In the genomic region with DNA sequence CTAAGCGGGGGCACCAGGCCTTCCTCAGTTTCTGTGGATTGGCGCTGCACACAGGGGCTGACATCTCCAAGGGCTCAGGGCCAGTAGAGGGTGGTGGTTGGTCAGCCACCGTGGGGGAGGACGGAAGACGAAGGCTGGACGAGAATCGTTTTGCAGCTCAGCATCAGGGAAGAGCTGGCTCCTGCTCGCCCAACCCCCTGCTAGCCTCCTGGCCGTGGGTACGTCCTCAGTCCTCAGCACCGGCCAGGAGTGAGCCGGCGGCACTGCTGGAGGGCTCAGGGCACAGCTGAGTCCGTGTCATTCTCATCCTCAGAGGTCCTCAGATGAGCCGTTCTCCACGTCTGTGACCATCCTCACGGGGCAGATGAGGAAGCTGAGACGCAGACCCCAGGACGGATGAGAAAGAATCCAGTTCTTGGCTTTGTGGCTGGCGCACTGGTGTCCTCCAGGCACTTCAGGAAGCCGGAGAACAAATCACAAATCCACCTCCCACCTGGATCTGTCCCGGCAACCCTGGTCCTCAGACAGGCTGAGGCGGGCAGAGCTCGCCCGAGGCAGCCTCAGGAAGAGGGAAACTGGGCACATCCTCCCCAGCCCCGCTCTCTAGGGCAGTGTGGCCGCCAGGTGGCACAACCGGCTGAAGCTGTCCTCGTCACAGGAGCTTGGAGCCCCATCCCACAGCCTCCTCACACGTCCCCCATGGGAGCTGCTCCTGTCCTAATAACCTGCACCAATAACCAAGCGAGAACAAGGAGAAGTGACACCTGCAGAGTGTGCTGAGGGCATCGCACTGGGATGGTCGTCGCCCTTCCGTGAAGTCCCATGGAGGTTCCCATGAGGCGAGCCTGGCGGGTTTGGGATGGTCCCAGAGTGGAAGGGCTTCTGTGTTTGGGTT, we compare ENCODE assay signal across 15 cellular contexts.
DNase-seq lines count a peak whose midpoint lies in the region; ATAC-seq and TF ChIP-seq lines count a peak whose summit lies in the region.
"Had no signal": no experiment of that assay in that cellular context is flagged by ENCODE, and none has a peak within 500 bp of the region (broad histone marks: within the 10 kb centered on the region; RNA-seq: fewer than 3 reads in every experiment).

No MANE protein-coding gene starts in this region.

- no peak overlapping the region for H2AFZ ChIP-seq in neuronal stem cell (ENCODE audit: low read length)

- no peak for ATAC-seq in activated CD8-positive, alpha-beta T cell treated with anti-CD3 and anti-CD28 coated beads for 36 hours
- no peak for ATAC-seq in HG03095 (IDR thresholded peaks at IDR 0.05; ENCODE audit: unreplicated experiment)
- ATAC-seq: activated naive CD8-positive, alpha-beta T cell treated with anti-CD3 and anti-CD28 coated beads, Interleukin-2, amount 50 U/mL, for 24 hours; CD8-positive, alpha-beta T cell; T-helper 17 cell had no signal

- H2BK5ac ChIP-seq in neuronal stem cell (ENCODE audit: low read length), result no peak overlapping the region

- H3K4me3 Mint-ChIP-seq in T-helper 2 cell treated with Interferon-gamma antibody and Interleukin-4, amounts not matched to agents 5 μg/mL and 100 μg/mL, for 36 hours, result no peak overlapping the region
- H3K4me3 Mint-ChIP-seq in activated CD8-positive, alpha-beta T cell treated with anti-CD3 and anti-CD28 coated beads for 36 hours, result no peak overlapping the region
- H3K4me3 Mint-ChIP-seq: activated naive CD8-positive, alpha-beta T cell treated with anti-CD3 and anti-CD28 coated beads, Interleukin-2, amount 50 U/mL, for 24 hours; CD8-positive, alpha-beta T cell; T-helper 17 cell had no signal

- H3K4me1 ChIP-seq in neuronal stem cell (ENCODE audit: control insufficient read depth in 2 of 2, insufficient read depth in 1 of 2, low read depth in 1 of 2, low read length in 2 of 2), result no peaks in the 10 kb centered on the region
- H3K4me1 ChIP-seq: left ventricle myocardium inferior had no signal

- POLR2A ChIA-PET in activated CD8-positive, alpha-beta T cell treated with anti-CD3 and anti-CD28 coated beads for 36 hours (lab: Charles Lee), result no interaction called here

- H3K23ac ChIP-seq in neuronal stem cell (ENCODE audit: low read depth, low read length, poor library complexity), result peak overlapping the region; percentile 65

- H3K9ac ChIP-seq in neuronal stem cell (ENCODE audit: low read depth, low read length, poor library complexity), result no peak overlapping the region

- H3K27ac ChIP-seq in neuronal stem cell (replicated peaks; ENCODE audit: low read length), result no peak overlapping the region
- H3K27ac ChIP-seq: left ventricle myocardium inferior had no signal

- H3K9me3 Mint-ChIP-seq in T-helper 2 cell treated with Interferon-gamma antibody and Interleukin-4, amounts not matched to agents 5 μg/mL and 100 μg/mL, for 36 hours, result no peaks in the 10 kb centered on the region
- no peaks in the 10 kb centered on the region for H3K9me3 Mint-ChIP-seq in activated CD8-positive, alpha-beta T cell treated with anti-CD3 and anti-CD28 coated beads for 36 hours
- H3K9me3 Mint-ChIP-seq: activated naive CD8-positive, alpha-beta T cell treated with anti-CD3 and anti-CD28 coated beads, Interleukin-2, amount 50 U/mL, for 24 hours; CD8-positive, alpha-beta T cell had no signal

- H2BK12ac ChIP-seq in neuronal stem cell (ENCODE audit: low read length), result no peak overlapping the region

- H2BK15ac ChIP-seq in neuronal stem cell (ENCODE audit: low read length), result peak overlapping the region; percentile 87

- H4K8ac ChIP-seq in neuronal stem cell (ENCODE audit: low read depth, low read length), result no peak overlapping the region

- H4K91ac ChIP-seq in neuronal stem cell (ENCODE audit: low read depth, low read length, poor library complexity), result no peak overlapping the region

- H3K4me3 ChIP-seq in neuronal stem cell (ENCODE audit: low read length in 2 of 2), result no peak overlapping the region
- H3K4me3 ChIP-seq: left ventricle myocardium inferior had no signal

- intact Hi-C loops in activated CD8-positive, alpha-beta T cell treated with anti-CD3 and anti-CD28 coated beads for 36 hours (cut with micrococcal nuclease), result no loop called here

- no peak overlapping the region for H3K14ac ChIP-seq in neuronal stem cell (ENCODE audit: low read length)

- H3K27me3 Mint-ChIP-seq in T-helper 2 cell treated with Interferon-gamma antibody and Interleukin-4, amounts not matched to agents 5 μg/mL and 100 μg/mL, for 36 hours (ENCODE audit: low read depth), result no peaks in the 10 kb centered on the region
- peaks cover 8% of the 10 kb centered on the region for H3K27me3 Mint-ChIP-seq in activated CD8-positive, alpha-beta T cell treated with anti-CD3 and anti-CD28 coated beads for 36 hours
- H3K27me3 Mint-ChIP-seq: T-helper 17 cell had no signal

- H3K36me3 Mint-ChIP-seq in T-helper 2 cell treated with Interferon-gamma antibody and Interleukin-4, amounts not matched to agents 5 μg/mL and 100 μg/mL, for 36 hours (ENCODE audit: low read depth), result no peaks in the 10 kb centered on the region
- H3K36me3 Mint-ChIP-seq in activated CD8-positive, alpha-beta T cell treated with anti-CD3 and anti-CD28 coated beads for 36 hours (ENCODE audit: low read depth), result no peaks in the 10 kb centered on the region
- H3K36me3 Mint-ChIP-seq: CD8-positive, alpha-beta T cell had no signal

- H3K27me3 ChIP-seq in neuronal stem cell (ENCODE audit: control insufficient read depth in 3 of 3, insufficient read depth in 3 of 3, low read depth in 1 of 3, low read length in 3 of 3), result peaks cover 0 to 5% (median 0%) of the 10 kb centered on the region in 3 experiments

- H2BK120ac ChIP-seq in neuronal stem cell (ENCODE audit: low read depth, low read length), result no peak overlapping the region

- no peak for TF ChIP-seq CTCF in activated CD8-positive, alpha-beta T cell treated with anti-CD3 and anti-CD28 coated beads for 36 hours (IDR thresholded peaks at IDR 0.05)

- peaks cover 0 to 5% of the 10 kb centered on the region in 2 donors for H3K9me3 ChIP-seq in neuronal stem cell (replicated peaks in 1 of 2; ENCODE audit: control insufficient read depth in 2 of 2, insufficient read depth in 1 of 2, low read depth in 1 of 2, low read length in 2 of 2)

- H2AK5ac ChIP-seq in neuronal stem cell (ENCODE audit: low read depth, low read length), result peak overlapping the region; percentile 81

- H3K18ac ChIP-seq in neuronal stem cell (ENCODE audit: low read length), result peak overlapping the region; percentile 57

- no peaks in the 10 kb centered on the region for H3K4me1 Mint-ChIP-seq in T-helper 2 cell treated with Interferon-gamma antibody and Interleukin-4, amounts not matched to agents 5 μg/mL and 100 μg/mL, for 36 hours (ENCODE audit: low read depth)
- H3K4me1 Mint-ChIP-seq in activated CD8-positive, alpha-beta T cell treated with anti-CD3 and anti-CD28 coated beads for 36 hours (ENCODE audit: low read depth), result no peaks in the 10 kb centered on the region
- H3K4me1 Mint-ChIP-seq: activated naive CD8-positive, alpha-beta T cell treated with anti-CD3 and anti-CD28 coated beads, Interleukin-2, amount 50 U/mL, for 24 hours had no signal

- WGBS in neuronal stem cell (ENCODE audit: extremely low coverage in 2 of 2, insufficient read length in 2 of 2, insufficient replicate concordance in 1 of 2), 2 donors, result no CpG with 5 or more reads among the region's 37 CpGs

- H3K79me1 ChIP-seq in neuronal stem cell (ENCODE audit: low read depth, low read length), result no peaks in the 10 kb centered on the region

- no peak overlapping the region for H3K27ac Mint-ChIP-seq in T-helper 2 cell treated with Interferon-gamma antibody and Interleukin-4, amounts not matched to agents 5 μg/mL and 100 μg/mL, for 36 hours
- H3K27ac Mint-ChIP-seq in activated CD8-positive, alpha-beta T cell treated with anti-CD3 and anti-CD28 coated beads for 36 hours, result no peak overlapping the region
- H3K27ac Mint-ChIP-seq: activated naive CD8-positive, alpha-beta T cell treated with anti-CD3 and anti-CD28 coated beads, Interleukin-2, amount 50 U/mL, for 24 hours; CD8-positive, alpha-beta T cell; T-helper 17 cell had no signal

- no peak overlapping the region for H3K4ac ChIP-seq in neuronal stem cell (ENCODE audit: low read length)

- no peak overlapping the region for H3K4me2 ChIP-seq in neuronal stem cell (ENCODE audit: insufficient read depth, low read length, poor library complexity, severe bottlenecking)

- DNase-seq in NCI-H1694 treated with DMSO at 0.1 percent for 48 hours (lab: John Stamatoyannopoulos, UW) (peak; percentile 4), NCI-H1694 (lab: John Stamatoyannopoulos, UW) (no peak), HT1080 (ENCODE audit: low read depth) (peak; percentile 41), SW480 (ENCODE audit: low spot score) (peak; percentile 43), neuronal stem cell (ENCODE audit: low spot score) (no peak)
- no peak for DNase-seq in T-helper 2 cell treated with Interferon-gamma antibody and Interleukin-4, amounts not matched to agents 5 μg/mL and 100 μg/mL, for 36 hours (ENCODE audit: low spot score)
- DNase-seq in activated CD8-positive, alpha-beta T cell treated with anti-CD3 and anti-CD28 coated beads for 36 hours, result no peak
- DNase-seq: activated CD4-positive, alpha-beta T cell treated with anti-CD3 and anti-CD28 coated beads for 4 hours; activated naive CD8-positive, alpha-beta T cell treated with anti-CD3 and anti-CD28 coated beads, Interleukin-2, amount 50 U/mL, for 24 hours; activated T-cell treated with anti-CD3 and anti-CD28 coated beads, Interleukin-2, amount 50 U/mL, for 1 hour; left ventricle myocardium inferior; NCI-H1092 treated with DMSO at 0.1 percent for 48 hours; T-helper 17 cell had no signal

- no peaks in the 10 kb centered on the region for H3K36me3 ChIP-seq in neuronal stem cell (replicated peaks in 1 of 2; ENCODE audit: control insufficient read depth in 2 of 2, insufficient read depth in 2 of 2, low read length in 2 of 2)
- H3K36me3 ChIP-seq: left ventricle myocardium inferior had no signal

- CTCF ChIA-PET in activated CD8-positive, alpha-beta T cell treated with anti-CD3 and anti-CD28 coated beads for 36 hours (lab: Charles Lee), result no interaction called here

Comparison
In these comparisons a context has a peak if more than half of its experiments do, and no peak if none do; other contexts are left out.
1. DNase-seq: peak in NCI-H1694 treated with DMSO at 0.1 percent for 48 hours (single experiment), HT1080 (single experiment) and SW480 (single experiment); none in NCI-H1694 (single experiment), neuronal stem cell (single experiment), T-helper 2 cell treated with Interferon-gamma antibody and Interleukin-4, amounts not matched to agents 5 μg/mL and 100 μg/mL, for 36 hours (single experiment) and activated CD8-positive, alpha-beta T cell treated with anti-CD3 and anti-CD28 coated beads for 36 hours (single experiment).